In the genomic region with DNA sequence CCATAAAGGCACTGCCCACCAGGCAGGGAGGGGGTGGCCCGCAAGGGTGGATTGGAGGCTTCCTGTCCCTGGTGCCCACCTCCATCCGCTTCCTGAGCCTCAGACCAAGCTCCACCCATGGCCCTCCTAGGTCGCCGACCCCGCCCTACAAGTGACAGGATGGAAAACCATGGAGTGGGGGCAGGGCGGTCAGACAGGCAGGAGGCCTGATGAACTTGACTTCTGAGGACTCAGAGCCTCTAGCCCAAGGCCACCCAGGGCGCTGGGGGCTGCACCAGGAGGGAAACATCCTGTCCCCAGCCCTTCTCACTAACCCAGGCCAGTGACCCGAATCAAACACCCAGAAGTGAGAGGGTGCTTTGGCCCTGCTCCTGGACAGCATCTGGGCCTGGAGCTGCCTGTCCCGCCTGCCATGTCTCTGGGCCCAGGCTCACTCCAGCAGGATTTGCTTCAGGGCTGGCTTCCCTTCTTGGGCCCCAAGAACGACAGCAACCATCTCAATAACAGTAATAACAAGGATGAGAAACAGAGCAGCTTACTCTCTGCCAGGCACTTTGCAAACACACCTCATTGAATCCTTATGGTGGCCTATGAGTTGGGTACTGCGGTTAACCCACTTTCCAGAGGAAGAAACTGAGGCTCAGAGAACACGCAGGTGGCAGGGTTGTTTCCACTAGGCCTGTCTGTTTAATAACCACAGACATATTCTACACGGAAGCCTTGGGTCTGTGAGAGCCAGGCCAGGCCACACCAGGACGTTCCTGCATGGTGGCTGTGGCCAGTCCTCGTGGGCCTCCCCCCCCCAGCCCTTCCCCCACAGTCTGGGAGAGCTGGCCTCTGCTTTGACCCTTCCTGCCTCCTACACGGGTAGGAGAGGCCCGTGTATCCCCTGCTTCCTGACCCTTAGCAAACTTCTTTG, we compare ENCODE assay signal across 1 cellular context.
TF ChIP-seq lines count a peak whose summit lies in the region.

No MANE protein-coding gene starts in this region.

TF ChIP-seq in HepG2, 621 proteins besides CTCF, POLR2A, EP300 and RAD21 (continued from another document and continues in another):
- no peak for TF ChIP-seq POLR2AphosphoS2 (IDR thresholded peaks at IDR 0.05; ENCODE audit: low read depth, low read length)
- no peak for TF ChIP-seq ZSCAN31 (CRISPR knock-in tag; IDR thresholded peaks at IDR 0.05; ENCODE audit: low read depth)
- TF ChIP-seq, protein P1, sequence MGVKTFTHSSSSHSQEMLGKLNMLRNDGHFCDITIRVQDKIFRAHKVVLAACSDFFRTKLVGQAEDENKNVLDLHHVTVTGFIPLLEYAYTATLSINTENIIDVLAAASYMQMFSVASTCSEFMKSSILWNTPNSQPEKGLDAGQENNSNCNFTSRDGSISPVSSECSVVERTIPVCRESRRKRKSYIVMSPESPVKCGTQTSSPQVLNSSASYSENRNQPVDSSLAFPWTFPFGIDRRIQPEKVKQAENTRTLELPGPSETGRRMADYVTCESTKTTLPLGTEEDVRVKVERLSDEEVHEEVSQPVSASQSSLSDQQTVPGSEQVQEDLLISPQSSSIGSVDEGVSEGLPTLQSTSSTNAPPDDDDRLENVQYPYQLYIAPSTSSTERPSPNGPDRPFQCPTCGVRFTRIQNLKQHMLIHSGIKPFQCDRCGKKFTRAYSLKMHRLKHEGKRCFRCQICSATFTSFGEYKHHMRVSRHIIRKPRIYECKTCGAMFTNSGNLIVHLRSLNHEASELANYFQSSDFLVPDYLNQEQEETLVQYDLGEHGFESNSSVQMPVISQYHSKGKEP (CRISPR knock-in tag; IDR thresholded peaks at IDR 0.05), result no peak
- TF ChIP-seq HOXA5 (CRISPR knock-in tag; IDR thresholded peaks at IDR 0.05), result peak; percentile 67; the same call in 1 of the 2 replicates
- TF ChIP-seq, protein P2, sequence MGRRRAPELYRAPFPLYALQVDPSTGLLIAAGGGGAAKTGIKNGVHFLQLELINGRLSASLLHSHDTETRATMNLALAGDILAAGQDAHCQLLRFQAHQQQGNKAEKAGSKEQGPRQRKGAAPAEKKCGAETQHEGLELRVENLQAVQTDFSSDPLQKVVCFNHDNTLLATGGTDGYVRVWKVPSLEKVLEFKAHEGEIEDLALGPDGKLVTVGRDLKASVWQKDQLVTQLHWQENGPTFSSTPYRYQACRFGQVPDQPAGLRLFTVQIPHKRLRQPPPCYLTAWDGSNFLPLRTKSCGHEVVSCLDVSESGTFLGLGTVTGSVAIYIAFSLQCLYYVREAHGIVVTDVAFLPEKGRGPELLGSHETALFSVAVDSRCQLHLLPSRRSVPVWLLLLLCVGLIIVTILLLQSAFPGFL (CRISPR knock-in tag; IDR thresholded peaks at IDR 0.05), result 0 out of 2 replicates have a peak, but pooled peaks have one; percentile 28
- no peak for TF ChIP-seq U2AF1 (optimal IDR thresholded peaks at IDR 0.05; ENCODE audit: low read depth, low read length)
- TF ChIP-seq ISL2 (CRISPR knock-in tag; IDR thresholded peaks at IDR 0.05), result peak; percentile 23; the same call in 1 of the 2 replicates
- TF ChIP-seq, protein P3, sequence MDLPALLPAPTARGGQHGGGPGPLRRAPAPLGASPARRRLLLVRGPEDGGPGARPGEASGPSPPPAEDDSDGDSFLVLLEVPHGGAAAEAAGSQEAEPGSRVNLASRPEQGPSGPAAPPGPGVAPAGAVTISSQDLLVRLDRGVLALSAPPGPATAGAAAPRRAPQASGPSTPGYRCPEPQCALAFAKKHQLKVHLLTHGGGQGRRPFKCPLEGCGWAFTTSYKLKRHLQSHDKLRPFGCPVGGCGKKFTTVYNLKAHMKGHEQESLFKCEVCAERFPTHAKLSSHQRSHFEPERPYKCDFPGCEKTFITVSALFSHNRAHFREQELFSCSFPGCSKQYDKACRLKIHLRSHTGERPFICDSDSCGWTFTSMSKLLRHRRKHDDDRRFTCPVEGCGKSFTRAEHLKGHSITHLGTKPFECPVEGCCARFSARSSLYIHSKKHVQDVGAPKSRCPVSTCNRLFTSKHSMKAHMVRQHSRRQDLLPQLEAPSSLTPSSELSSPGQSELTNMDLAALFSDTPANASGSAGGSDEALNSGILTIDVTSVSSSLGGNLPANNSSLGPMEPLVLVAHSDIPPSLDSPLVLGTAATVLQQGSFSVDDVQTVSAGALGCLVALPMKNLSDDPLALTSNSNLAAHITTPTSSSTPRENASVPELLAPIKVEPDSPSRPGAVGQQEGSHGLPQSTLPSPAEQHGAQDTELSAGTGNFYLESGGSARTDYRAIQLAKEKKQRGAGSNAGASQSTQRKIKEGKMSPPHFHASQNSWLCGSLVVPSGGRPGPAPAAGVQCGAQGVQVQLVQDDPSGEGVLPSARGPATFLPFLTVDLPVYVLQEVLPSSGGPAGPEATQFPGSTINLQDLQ (CRISPR knock-in tag; IDR thresholded peaks at IDR 0.05), result no peak
- TF ChIP-seq, protein P4, sequence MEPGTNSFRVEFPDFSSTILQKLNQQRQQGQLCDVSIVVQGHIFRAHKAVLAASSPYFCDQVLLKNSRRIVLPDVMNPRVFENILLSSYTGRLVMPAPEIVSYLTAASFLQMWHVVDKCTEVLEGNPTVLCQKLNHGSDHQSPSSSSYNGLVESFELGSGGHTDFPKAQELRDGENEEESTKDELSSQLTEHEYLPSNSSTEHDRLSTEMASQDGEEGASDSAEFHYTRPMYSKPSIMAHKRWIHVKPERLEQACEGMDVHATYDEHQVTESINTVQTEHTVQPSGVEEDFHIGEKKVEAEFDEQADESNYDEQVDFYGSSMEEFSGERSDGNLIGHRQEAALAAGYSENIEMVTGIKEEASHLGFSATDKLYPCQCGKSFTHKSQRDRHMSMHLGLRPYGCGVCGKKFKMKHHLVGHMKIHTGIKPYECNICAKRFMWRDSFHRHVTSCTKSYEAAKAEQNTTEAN (CRISPR knock-in tag; conservative IDR thresholded peaks at IDR 0.05), result 0 out of 2 replicates have a peak, but pooled peaks have one; percentile 19
- TF ChIP-seq HCFC1 (IDR thresholded peaks at IDR 0.05; ENCODE audit: low read depth, low read length), result no peak
- TF ChIP-seq TBL1XR1 (IDR thresholded peaks at IDR 0.05; ENCODE audit: borderline replicate concordance, low read length, partially characterized antibody), result peak; percentile 88
- TF ChIP-seq KLF16 (CRISPR knock-in tag; IDR thresholded peaks at IDR 0.05), result peak in 1 of 2 experiments; percentile 67; a peak in 1 of 4 replicates
- TF ChIP-seq YEATS2 (CRISPR knock-in tag; IDR thresholded peaks at IDR 0.05; ENCODE audit: borderline replicate concordance), result peak; percentile 47; the same call in 1 of the 2 replicates
- TF ChIP-seq KDM6A (CRISPR knock-in tag; IDR thresholded peaks at IDR 0.05; ENCODE audit: low read depth), result peak; percentile 62
- no peak for TF ChIP-seq RBFOX2 (IDR thresholded peaks at IDR 0.05; ENCODE audit: low read depth, low read length)
- TF ChIP-seq, protein P5, sequence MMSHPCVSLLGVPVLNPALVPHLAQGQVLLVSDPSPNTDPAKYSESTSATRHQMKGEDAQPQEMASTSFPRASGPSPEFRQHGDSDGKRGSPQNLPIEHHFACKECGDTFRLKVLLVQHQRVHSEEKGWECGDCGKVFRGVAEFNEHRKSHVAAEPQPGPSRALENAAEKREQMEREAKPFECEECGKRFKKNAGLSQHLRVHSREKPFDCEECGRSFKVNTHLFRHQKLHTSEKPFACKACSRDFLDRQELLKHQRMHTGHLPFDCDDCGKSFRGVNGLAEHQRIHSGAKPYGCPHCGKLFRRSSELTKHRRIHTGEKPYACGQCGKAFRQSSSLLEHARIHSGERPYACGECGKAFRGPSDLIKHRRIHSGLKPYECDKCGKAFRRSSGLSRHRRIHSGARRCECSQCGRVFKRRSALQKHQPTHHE (CRISPR knock-in tag; IDR thresholded peaks at IDR 0.05; ENCODE audit: borderline replicate concordance), result no peak
- TF ChIP-seq, protein P6, sequence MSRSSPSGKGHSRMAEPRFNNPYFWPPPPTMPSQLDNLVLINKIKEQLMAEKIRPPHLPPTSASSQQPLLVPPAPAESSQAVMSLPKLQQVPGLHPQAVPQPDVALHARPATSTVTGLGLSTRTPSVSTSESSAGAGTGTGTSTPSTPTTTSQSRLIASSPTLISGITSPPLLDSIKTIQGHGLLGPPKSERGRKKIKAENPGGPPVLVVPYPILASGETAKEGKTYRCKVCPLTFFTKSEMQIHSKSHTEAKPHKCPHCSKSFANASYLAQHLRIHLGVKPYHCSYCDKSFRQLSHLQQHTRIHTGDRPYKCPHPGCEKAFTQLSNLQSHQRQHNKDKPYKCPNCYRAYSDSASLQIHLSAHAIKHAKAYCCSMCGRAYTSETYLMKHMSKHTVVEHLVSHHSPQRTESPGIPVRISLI (CRISPR knock-in tag; IDR thresholded peaks at IDR 0.05; ENCODE audit: borderline replicate concordance), result peak; percentile 50; the same call in 1 of the 2 replicates
- TF ChIP-seq, protein P7, sequence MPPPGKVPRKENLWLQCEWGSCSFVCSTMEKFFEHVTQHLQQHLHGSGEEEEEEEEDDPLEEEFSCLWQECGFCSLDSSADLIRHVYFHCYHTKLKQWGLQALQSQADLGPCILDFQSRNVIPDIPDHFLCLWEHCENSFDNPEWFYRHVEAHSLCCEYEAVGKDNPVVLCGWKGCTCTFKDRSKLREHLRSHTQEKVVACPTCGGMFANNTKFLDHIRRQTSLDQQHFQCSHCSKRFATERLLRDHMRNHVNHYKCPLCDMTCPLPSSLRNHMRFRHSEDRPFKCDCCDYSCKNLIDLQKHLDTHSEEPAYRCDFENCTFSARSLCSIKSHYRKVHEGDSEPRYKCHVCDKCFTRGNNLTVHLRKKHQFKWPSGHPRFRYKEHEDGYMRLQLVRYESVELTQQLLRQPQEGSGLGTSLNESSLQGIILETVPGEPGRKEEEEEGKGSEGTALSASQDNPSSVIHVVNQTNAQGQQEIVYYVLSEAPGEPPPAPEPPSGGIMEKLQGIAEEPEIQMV (CRISPR knock-in tag; IDR thresholded peaks at IDR 0.05; ENCODE audit: low read depth), result no peak; the same call in 1 of the 2 replicates
- TF ChIP-seq ZNF891 (CRISPR knock-in tag; IDR thresholded peaks at IDR 0.05), result 0 out of 2 replicates have a peak, but pooled peaks have one; percentile 17
- no peak for TF ChIP-seq HOXA9 (CRISPR knock-in tag; IDR thresholded peaks at IDR 0.05; ENCODE audit: borderline replicate concordance)
- TF ChIP-seq, protein P8, sequence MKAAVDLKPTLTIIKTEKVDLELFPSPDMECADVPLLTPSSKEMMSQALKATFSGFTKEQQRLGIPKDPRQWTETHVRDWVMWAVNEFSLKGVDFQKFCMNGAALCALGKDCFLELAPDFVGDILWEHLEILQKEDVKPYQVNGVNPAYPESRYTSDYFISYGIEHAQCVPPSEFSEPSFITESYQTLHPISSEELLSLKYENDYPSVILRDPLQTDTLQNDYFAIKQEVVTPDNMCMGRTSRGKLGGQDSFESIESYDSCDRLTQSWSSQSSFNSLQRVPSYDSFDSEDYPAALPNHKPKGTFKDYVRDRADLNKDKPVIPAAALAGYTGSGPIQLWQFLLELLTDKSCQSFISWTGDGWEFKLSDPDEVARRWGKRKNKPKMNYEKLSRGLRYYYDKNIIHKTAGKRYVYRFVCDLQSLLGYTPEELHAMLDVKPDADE (CRISPR knock-in tag; IDR thresholded peaks at IDR 0.05), result no peak
- TF ChIP-seq, protein P9, sequence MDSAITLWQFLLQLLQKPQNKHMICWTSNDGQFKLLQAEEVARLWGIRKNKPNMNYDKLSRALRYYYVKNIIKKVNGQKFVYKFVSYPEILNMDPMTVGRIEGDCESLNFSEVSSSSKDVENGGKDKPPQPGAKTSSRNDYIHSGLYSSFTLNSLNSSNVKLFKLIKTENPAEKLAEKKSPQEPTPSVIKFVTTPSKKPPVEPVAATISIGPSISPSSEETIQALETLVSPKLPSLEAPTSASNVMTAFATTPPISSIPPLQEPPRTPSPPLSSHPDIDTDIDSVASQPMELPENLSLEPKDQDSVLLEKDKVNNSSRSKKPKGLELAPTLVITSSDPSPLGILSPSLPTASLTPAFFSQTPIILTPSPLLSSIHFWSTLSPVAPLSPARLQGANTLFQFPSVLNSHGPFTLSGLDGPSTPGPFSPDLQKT (CRISPR knock-in tag; IDR thresholded peaks at IDR 0.05; ENCODE audit: borderline replicate concordance), result no peak
- 0 out of 2 replicates have a peak, but pooled peaks have one; percentile 20 for TF ChIP-seq ZNF441 (CRISPR knock-in tag; IDR thresholded peaks at IDR 0.05; ENCODE audit: borderline replicate concordance)
- TF ChIP-seq, protein P10, sequence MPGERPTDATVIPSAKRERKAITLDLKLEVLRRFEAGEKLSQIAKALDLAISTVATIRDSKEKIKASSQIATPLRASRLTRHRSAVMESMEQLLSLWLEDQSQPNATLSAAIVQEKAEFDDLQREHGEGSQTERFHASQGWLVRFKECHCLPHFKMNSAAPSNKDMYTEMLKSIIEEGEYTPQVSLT (CRISPR knock-in tag; IDR thresholded peaks at IDR 0.05; ENCODE audit: borderline replicate concordance, low read depth), result no peak
- TF ChIP-seq SALL1 (CRISPR knock-in tag; IDR thresholded peaks at IDR 0.05), result peak; percentile 89
- TF ChIP-seq PHF5A (CRISPR knock-in tag; IDR thresholded peaks at IDR 0.05; ENCODE audit: low read depth, unreplicated experiment), result peak; percentile 68
- TF ChIP-seq KDM1A (CRISPR knock-in tag; IDR thresholded peaks at IDR 0.05), result 0 out of 2 replicates have a peak, but pooled peaks have one; percentile 5
- TF ChIP-seq, protein P11, sequence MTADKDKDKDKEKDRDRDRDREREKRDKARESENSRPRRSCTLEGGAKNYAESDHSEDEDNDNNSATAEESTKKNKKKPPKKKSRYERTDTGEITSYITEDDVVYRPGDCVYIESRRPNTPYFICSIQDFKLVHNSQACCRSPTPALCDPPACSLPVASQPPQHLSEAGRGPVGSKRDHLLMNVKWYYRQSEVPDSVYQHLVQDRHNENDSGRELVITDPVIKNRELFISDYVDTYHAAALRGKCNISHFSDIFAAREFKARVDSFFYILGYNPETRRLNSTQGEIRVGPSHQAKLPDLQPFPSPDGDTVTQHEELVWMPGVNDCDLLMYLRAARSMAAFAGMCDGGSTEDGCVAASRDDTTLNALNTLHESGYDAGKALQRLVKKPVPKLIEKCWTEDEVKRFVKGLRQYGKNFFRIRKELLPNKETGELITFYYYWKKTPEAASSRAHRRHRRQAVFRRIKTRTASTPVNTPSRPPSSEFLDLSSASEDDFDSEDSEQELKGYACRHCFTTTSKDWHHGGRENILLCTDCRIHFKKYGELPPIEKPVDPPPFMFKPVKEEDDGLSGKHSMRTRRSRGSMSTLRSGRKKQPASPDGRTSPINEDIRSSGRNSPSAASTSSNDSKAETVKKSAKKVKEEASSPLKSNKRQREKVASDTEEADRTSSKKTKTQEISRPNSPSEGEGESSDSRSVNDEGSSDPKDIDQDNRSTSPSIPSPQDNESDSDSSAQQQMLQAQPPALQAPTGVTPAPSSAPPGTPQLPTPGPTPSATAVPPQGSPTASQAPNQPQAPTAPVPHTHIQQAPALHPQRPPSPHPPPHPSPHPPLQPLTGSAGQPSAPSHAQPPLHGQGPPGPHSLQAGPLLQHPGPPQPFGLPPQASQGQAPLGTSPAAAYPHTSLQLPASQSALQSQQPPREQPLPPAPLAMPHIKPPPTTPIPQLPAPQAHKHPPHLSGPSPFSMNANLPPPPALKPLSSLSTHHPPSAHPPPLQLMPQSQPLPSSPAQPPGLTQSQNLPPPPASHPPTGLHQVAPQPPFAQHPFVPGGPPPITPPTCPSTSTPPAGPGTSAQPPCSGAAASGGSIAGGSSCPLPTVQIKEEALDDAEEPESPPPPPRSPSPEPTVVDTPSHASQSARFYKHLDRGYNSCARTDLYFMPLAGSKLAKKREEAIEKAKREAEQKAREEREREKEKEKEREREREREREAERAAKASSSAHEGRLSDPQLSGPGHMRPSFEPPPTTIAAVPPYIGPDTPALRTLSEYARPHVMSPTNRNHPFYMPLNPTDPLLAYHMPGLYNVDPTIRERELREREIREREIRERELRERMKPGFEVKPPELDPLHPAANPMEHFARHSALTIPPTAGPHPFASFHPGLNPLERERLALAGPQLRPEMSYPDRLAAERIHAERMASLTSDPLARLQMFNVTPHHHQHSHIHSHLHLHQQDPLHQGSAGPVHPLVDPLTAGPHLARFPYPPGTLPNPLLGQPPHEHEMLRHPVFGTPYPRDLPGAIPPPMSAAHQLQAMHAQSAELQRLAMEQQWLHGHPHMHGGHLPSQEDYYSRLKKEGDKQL (CRISPR knock-in tag; IDR thresholded peaks at IDR 0.05; ENCODE audit: low read depth), result 0 out of 2 replicates have a peak, but pooled peaks have one; percentile 49
- TF ChIP-seq ZNF629 (CRISPR knock-in tag; conservative IDR thresholded peaks at IDR 0.05), result peak; percentile 92
- TF ChIP-seq NR1H2 (CRISPR knock-in tag; IDR thresholded peaks at IDR 0.05; ENCODE audit: borderline replicate concordance, low read depth), result no peak
- TF ChIP-seq ZNF367 (CRISPR knock-in tag; IDR thresholded peaks at IDR 0.05; ENCODE audit: borderline replicate concordance), result no peak
